Comparison of ENCODE assay signal across 18 cellular contexts in the genomic region with DNA sequence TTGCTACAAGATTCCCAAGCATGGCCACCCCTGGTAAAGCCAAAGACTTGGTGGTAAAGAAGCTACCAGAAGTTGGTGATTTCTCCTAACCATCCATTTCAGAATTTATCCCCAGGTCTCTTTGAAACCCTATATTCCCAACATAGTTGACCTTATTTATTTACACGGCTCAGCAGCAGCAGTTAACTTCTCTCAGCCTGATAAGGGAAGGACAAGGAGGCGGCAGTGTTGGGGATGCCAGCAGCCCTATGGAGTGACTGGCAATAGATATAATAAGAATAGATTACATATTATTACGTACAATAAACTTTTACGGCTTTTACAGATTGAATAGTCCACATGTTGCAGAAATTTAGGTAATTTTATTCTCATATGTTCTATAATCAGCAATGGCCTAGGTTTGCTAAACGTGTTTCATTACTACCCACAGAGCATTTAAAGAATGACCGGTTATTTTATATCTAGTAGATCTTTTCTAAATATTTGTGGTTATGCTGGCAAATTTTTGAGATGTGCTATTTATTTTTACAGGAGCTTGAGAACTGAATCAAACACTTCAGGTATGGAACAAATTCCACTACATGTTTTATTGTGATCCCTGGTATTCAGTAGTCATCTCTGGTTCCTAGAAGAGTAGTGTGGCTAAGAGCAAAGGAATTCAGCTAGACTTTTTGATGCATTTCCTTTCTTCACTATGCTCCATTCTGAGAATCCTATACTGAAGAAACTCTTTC. TPM values are rescaled to one million over a fixed set of nuclear protein-coding genes. Genes with fewer than 3 reads are reported as not detected.
DNase-seq lines count a peak whose midpoint lies in the region; ATAC-seq and TF ChIP-seq lines count a peak whose summit lies in the region.
"Had no signal": no experiment of that assay in that cellular context is flagged by ENCODE, and none has a peak within 500 bp of the region (broad histone marks: within the 10 kb centered on the region; RNA-seq: fewer than 3 reads in every experiment).

No MANE protein-coding gene starts in this region.

- POLR2A ChIA-PET in AG04449 (lab: Yijun Ruan, JAX), result interaction anchor here (1.8 kb wide), 1 partner anchor 20 kb away, joined by 9 read pairs; the partner anchor contains the start of gene PALS1
- POLR2A ChIA-PET in activated CD8-positive, alpha-beta T cell treated with anti-CD3 and anti-CD28 coated beads, Interleukin-2, amount 10 ng/mL, durations not matched to agents 7 days and 5 days (lab: Charles Lee), result no interaction called here

- H4K5ac ChIP-seq in H9 (ENCODE audit: insufficient read length, low read depth, low read length), result no peak overlapping the region

- H3K79me2 ChIP-seq in H9 (ENCODE audit: insufficient read depth, low read length), result no peaks in the 10 kb centered on the region

- H4K8ac ChIP-seq in H9 (replicated peaks; ENCODE audit: insufficient read length, low read depth, low read length), result no peak overlapping the region

- no peaks in the 10 kb centered on the region for H3K4me1 ChIP-seq in H9 (ENCODE audit: insufficient read depth, low read length)
- H3K4me1 ChIP-seq: BLaER1 had no signal

- CTCF ChIA-PET in AG04449 (lab: Yijun Ruan, JAX), result interaction anchor here (1.4 kb wide), 1 partner anchor 11 kb away, joined by 4 read pairs; no protein-coding TSS in a partner anchor
- CTCF ChIA-PET in activated CD8-positive, alpha-beta T cell treated with anti-CD3 and anti-CD28 coated beads, Interleukin-2, amount 10 ng/mL, durations not matched to agents 7 days and 5 days (lab: Charles Lee), result interaction anchor here (2.1 kb wide), 1 partner anchor 9 kb away, joined by 4 read pairs; no protein-coding TSS in a partner anchor

- H3K14ac ChIP-seq in H9 (ENCODE audit: insufficient read depth, low read length), result no peak overlapping the region

- no peak overlapping the region for H3K4ac ChIP-seq in H9 (ENCODE audit: low read depth, low read length)

- no peak overlapping the region for H2BK5ac ChIP-seq in H9 (ENCODE audit: insufficient read length, low read length)

- peaks cover 6% of the 10 kb centered on the region for H3K27me3 Mint-ChIP-seq in activated CD8-positive, alpha-beta T cell treated with anti-CD3 and anti-CD28 coated beads, Interleukin-2, amount 10 ng/mL, durations not matched to agents 7 days and 5 days (ENCODE audit: low read depth)
- H3K27me3 Mint-ChIP-seq in H9 (ENCODE audit: low read depth), result no peaks in the 10 kb centered on the region

- ATAC-seq in left colon (peak; percentile 97), GM21576 (IDR thresholded peaks at IDR 0.05; ENCODE audit: unreplicated experiment) (no peak), HG03342 (IDR thresholded peaks at IDR 0.05; ENCODE audit: unreplicated experiment) (no peak)
- no peak for ATAC-seq in activated CD8-positive, alpha-beta T cell treated with anti-CD3 and anti-CD28 coated beads, Interleukin-2, amount 10 ng/mL, durations not matched to agents 7 days and 5 days

- DNase-seq in AG04449 (ENCODE audit: low read depth, low spot score) (peak; percentile 76), HS-5 (ENCODE audit: low read depth) (peak; percentile 64), astrocyte of the hippocampus (ENCODE audit: low read depth, low spot score) (peak; percentile 82), left colon (peak; percentile 37 to 47), H9 (no peak)
- DNase-seq in activated CD8-positive, alpha-beta T cell treated with anti-CD3 and anti-CD28 coated beads, Interleukin-2, amount 10 ng/mL, durations not matched to agents 7 days and 5 days, result no peak
- DNase-seq: activated B cell treated with CpG ODN at 0.5 μM for 24 hours; central memory CD4-positive, alpha-beta T cell; NCI-H1105; NCI-H510A; SHP77 treated with DMSO at 0.1 percent for 48 hours; stimulated activated CD8-positive, alpha-beta memory T cell treated with anti-CD3 and anti-CD28 coated beads, Interleukin-4, amount 100 ng/mL, for 48 hours had no signal

- WGBS in H9 (ENCODE audit: extremely low coverage, insufficient read length, low lambda C conversion rate), result no CpG with 5 or more reads among the region's 6 CpGs

- no peak overlapping the region for H2BK20ac ChIP-seq in H9 (ENCODE audit: low read depth, low read length, poor library complexity, severe bottlenecking)

- H3K27ac Mint-ChIP-seq in activated CD8-positive, alpha-beta T cell treated with anti-CD3 and anti-CD28 coated beads, Interleukin-2, amount 10 ng/mL, durations not matched to agents 7 days and 5 days, result no peak overlapping the region
- H3K27ac Mint-ChIP-seq in H9, result no peak overlapping the region
- H3K27ac Mint-ChIP-seq: activated B cell treated with CpG ODN at 0.5 μM for 24 hours; activated T-helper 2 cell treated with anti-CD3 and anti-CD28 coated beads, Interferon-gamma antibody, Interleukin-2, Interleukin-4, amounts not matched to agents 10 μg/mL and 5 μg/mL and 100 μg/mL, durations not matched to agents 14 hours and 24 hours and 36 hours had no signal

- no peak overlapping the region for H3K9ac ChIP-seq in H9 (ENCODE audit: extremely low read depth, insufficient read length, low read length)
- H3K9ac ChIP-seq: BLaER1 had no signal

- no peaks in the 10 kb centered on the region for H4K20me1 ChIP-seq in H9 (ENCODE audit: control insufficient read depth, insufficient read depth, insufficient read length)
- H4K20me1 ChIP-seq: BLaER1 had no signal

- H3K79me1 ChIP-seq in H9 (ENCODE audit: insufficient read depth, low read depth, low read length, poor library complexity, severe bottlenecking), result no peaks in the 10 kb centered on the region

- H3K4me1 Mint-ChIP-seq in activated CD8-positive, alpha-beta T cell treated with anti-CD3 and anti-CD28 coated beads, Interleukin-2, amount 10 ng/mL, durations not matched to agents 7 days and 5 days (ENCODE audit: low read depth), result no peaks in the 10 kb centered on the region
- H3K4me1 Mint-ChIP-seq in H9, result no peaks in the 10 kb centered on the region
- H3K4me1 Mint-ChIP-seq: activated B cell treated with CpG ODN at 0.5 μM for 24 hours had no signal

- no peak overlapping the region for H2AK5ac ChIP-seq in H9 (ENCODE audit: insufficient read length, low read length)

- no peak overlapping the region for H3K4me3 Mint-ChIP-seq in activated CD8-positive, alpha-beta T cell treated with anti-CD3 and anti-CD28 coated beads, Interleukin-2, amount 10 ng/mL, durations not matched to agents 7 days and 5 days
- H3K4me3 Mint-ChIP-seq in H9, result no peak overlapping the region
- H3K4me3 Mint-ChIP-seq: activated B cell treated with CpG ODN at 0.5 μM for 24 hours, neural crest cell had no signal

- no peak overlapping the region for H3K56ac ChIP-seq in H9 (ENCODE audit: insufficient read length, low read depth, low read length)

- H2BK15ac ChIP-seq in H9 (ENCODE audit: low read depth, low read length), result no peak overlapping the region

- H3K9me3 Mint-ChIP-seq in activated CD8-positive, alpha-beta T cell treated with anti-CD3 and anti-CD28 coated beads, Interleukin-2, amount 10 ng/mL, durations not matched to agents 7 days and 5 days (ENCODE audit: insufficient read depth), result no peaks in the 10 kb centered on the region
- H3K9me3 Mint-ChIP-seq in H9, result no peaks in the 10 kb centered on the region
- H3K9me3 Mint-ChIP-seq: activated B cell treated with CpG ODN at 0.5 μM for 24 hours; activated T-helper 2 cell treated with anti-CD3 and anti-CD28 coated beads, Interferon-gamma antibody, Interleukin-2, Interleukin-4, amounts not matched to agents 10 μg/mL and 5 μg/mL and 100 μg/mL, durations not matched to agents 14 hours and 24 hours and 36 hours; neural crest cell had no signal

- no peaks in the 10 kb centered on the region for H3K36me3 Mint-ChIP-seq in activated CD8-positive, alpha-beta T cell treated with anti-CD3 and anti-CD28 coated beads, Interleukin-2, amount 10 ng/mL, durations not matched to agents 7 days and 5 days (ENCODE audit: low read depth)
- H3K36me3 Mint-ChIP-seq in H9 (ENCODE audit: insufficient read depth in 1 of 3, low read depth in 3 of 3), result no peaks in the 10 kb centered on the region

- intact Hi-C loops in left colon (cut with DNase I, micrococcal nuclease), result no loop called here

- H4K91ac ChIP-seq in H9 (ENCODE audit: insufficient read length, low read depth, low read length), result no peak overlapping the region

- H2BK120ac ChIP-seq in H9 (ENCODE audit: low read depth, low read length, poor library complexity, severe bottlenecking), result no peak overlapping the region

- H3K9me3 ChIP-seq in H9 (ENCODE audit: control insufficient read depth, low read depth, low read length), result no peaks in the 10 kb centered on the region

- H3T11ph ChIP-seq in H9 (ENCODE audit: low read length), result no peak overlapping the region

- no peak overlapping the region for H3K27ac ChIP-seq in H9 (ENCODE audit: insufficient read length, low read depth, low read length)
- H3K27ac ChIP-seq: BLaER1 had no signal

- H3K27me3 ChIP-seq in H9 (ENCODE audit: insufficient read depth, low read length), result no peaks in the 10 kb centered on the region
- H3K27me3 ChIP-seq: BLaER1 had no signal

- no peak overlapping the region for H3K23ac ChIP-seq in H9 (ENCODE audit: insufficient read length, low read depth, low read length)

- H3K23me2 ChIP-seq in H9 (ENCODE audit: insufficient read length, low read depth, low read length, poor library complexity, severe bottlenecking), result no peaks in the 10 kb centered on the region

- H3K4me3 ChIP-seq in AG04449 (ENCODE audit: low read depth, low read length), result no peak overlapping the region
- H3K4me3 ChIP-seq: BLaER1 had no signal

- TF ChIP-seq CTCF in AG04449 (IDR thresholded peaks at IDR 0.05; ENCODE audit: insufficient read depth, low read length, missing control alignments) (no peak), H9 (conservative IDR thresholded peaks at IDR 0.05) (no peak)

- no peak overlapping the region for H3K18ac ChIP-seq in H9 (ENCODE audit: insufficient read length, low read depth, low read length)

- H2BK12ac ChIP-seq in H9 (ENCODE audit: insufficient read length, low read depth, low read length), result no peak overlapping the region

- H2AFZ ChIP-seq in H9 (ENCODE audit: low read length), result no peak overlapping the region

- no peak overlapping the region for H3K4me2 ChIP-seq in H9 (ENCODE audit: insufficient read depth, insufficient read length, low read length)
- H3K4me2 ChIP-seq: BLaER1 had no signal

RNA-seq across cellular contexts. Expression of gene PALS1, which starts 19.8 kb away (rescaled TPM):
- 10 to 100 TPM; 30.6 to 52.3 TPM for total RNA-seq in left colon
- total RNA-seq in activated CD8-positive, alpha-beta T cell treated with anti-CD3 and anti-CD28 coated beads, Interleukin-2, amount 10 ng/mL, durations not matched to agents 7 days and 5 days, result 1 to 10 TPM; 5.1 to 5.5 TPM
- 17.3 and 18.0 TPM in 2 replicates for total RNA-seq in H9 (2021)

RNA-seq across cellular contexts. Expression of gene GARIN2, which starts 32.2 kb away (rescaled TPM):
- total RNA-seq in left colon (not detected), H9 (2021) (not detected in 2 replicates)
- total RNA-seq in activated CD8-positive, alpha-beta T cell treated with anti-CD3 and anti-CD28 coated beads, Interleukin-2, amount 10 ng/mL, durations not matched to agents 7 days and 5 days, result not detected
- total RNA-seq: kidney epithelial cell had no signal

Comparison
In these comparisons a context has a peak if more than half of its experiments do, and no peak if none do; other contexts are left out.
1. DNase-seq: peak in AG04449 (single experiment), HS-5 (single experiment), astrocyte of the hippocampus (single experiment) and left colon (2 of 2); none in activated CD8-positive, alpha-beta T cell treated with anti-CD3 and anti-CD28 coated beads, Interleukin-2, amount 10 ng/mL, durations not matched to agents 7 days and 5 days (single experiment) and H9 (single experiment).